ENCODE assay signal across 14 cellular contexts in genomic region chr3:184635774-184636173, GRCh38.
DNase-seq lines count a peak whose midpoint lies in the region; TF ChIP-seq lines count a peak whose summit lies in the region.
"Had no signal": no experiment of that assay in that cellular context is flagged by ENCODE, and none has a peak within 500 bp of the region (broad histone marks: within the 10 kb centered on the region; RNA-seq: fewer than 3 reads in every experiment).

No MANE protein-coding gene starts in this region.

- H3K4me3 ChIP-seq in SK-N-MC (no peak overlapping the region), neural progenitor cell (no peak overlapping the region), ovary (no peak overlapping the region)
- H3K4me3 ChIP-seq: transverse colon had no signal

- peaks cover 52% of the 10 kb centered on the region for H3F3A ChIP-seq in neural progenitor cell (ENCODE audit: low read depth)

- no peak for TF ChIP-seq POLR2A in ovary (IDR thresholded peaks at IDR 0.05)

- no peaks in the 10 kb centered on the region for H3K36me3 Mint-ChIP-seq in activated CD4-positive, alpha-beta memory T cell treated with anti-CD3 and anti-CD28 coated beads for 36 hours
- H3K36me3 Mint-ChIP-seq in activated CD4-positive, alpha-beta memory T cell treated with anti-CD3 and anti-CD28 coated beads, Interleukin-2, amount 10 ng/mL, durations not matched to agents 7 days and 5 days (ENCODE audit: low read depth), result no peaks in the 10 kb centered on the region
- H3K36me3 Mint-ChIP-seq in chondrocyte (ENCODE audit: low read depth) (no peaks in the 10 kb centered on the region), neural progenitor cell (no peaks in the 10 kb centered on the region)
- H3K36me3 Mint-ChIP-seq: CD4-positive, CD25-positive, alpha-beta regulatory T cell had no signal

- H3K27ac ChIP-seq in SK-N-MC, result peak overlapping the region; percentile 92
- H3K27ac ChIP-seq in neural progenitor cell, result no peak overlapping the region
- no peak overlapping the region for H3K27ac ChIP-seq in ovary
- H3K27ac ChIP-seq: transverse colon had no signal

- WGBS in ovary, 3 donors, result 73 to 82% (median 78%) methylated on average over 13 of the region's 13 CpGs

- H4K20me1 ChIP-seq in neural progenitor cell (ENCODE audit: low read depth), result no peaks in the 10 kb centered on the region

- no peak for DNase-seq in activated CD4-positive, alpha-beta memory T cell treated with anti-CD3 and anti-CD28 coated beads for 36 hours
- DNase-seq in activated CD4-positive, alpha-beta memory T cell treated with anti-CD3 and anti-CD28 coated beads, Interleukin-2, amount 10 ng/mL, durations not matched to agents 7 days and 5 days, result no peak
- DNase-seq in SK-N-MC (ENCODE audit: low read depth, low spot score), result no peak
- no peak for DNase-seq in chondrocyte (ENCODE audit: low spot score)
- DNase-seq in neural progenitor cell (ENCODE audit: low spot score), result no peak
- no peak for DNase-seq in DMS79 (lab: John Stamatoyannopoulos, UW)
- DNase-seq in iPS-NIHi11 (ENCODE audit: low spot score), result no peak
- DNase-seq in ovary, result no peak
- DNase-seq: CD4-positive, CD25-positive, alpha-beta regulatory T cell; endodermal cell; Kasumi-1; NCI-H526 treated with DMSO at 0.1 percent for 48 hours; transverse colon had no signal

- peak overlapping the region; percentile 13 for H3K27ac Mint-ChIP-seq in activated CD4-positive, alpha-beta memory T cell treated with anti-CD3 and anti-CD28 coated beads for 36 hours
- H3K27ac Mint-ChIP-seq in activated CD4-positive, alpha-beta memory T cell treated with anti-CD3 and anti-CD28 coated beads, Interleukin-2, amount 10 ng/mL, durations not matched to agents 7 days and 5 days, result no peak overlapping the region
- H3K27ac Mint-ChIP-seq in chondrocyte (ENCODE audit: unreplicated experiment) (peak overlapping the region; percentile 19), neural progenitor cell (peak overlapping the region; percentile 54)
- H3K27ac Mint-ChIP-seq: activated T-cell treated with anti-CD3 and anti-CD28 coated beads, Interleukin-2, amount 50 U/mL, for 72 hours; CD4-positive, CD25-positive, alpha-beta regulatory T cell; endodermal cell had no signal

- H3K9ac ChIP-seq in SK-N-MC (ENCODE audit: insufficient read length) (peak overlapping the region; percentile 61), neural progenitor cell (no peak overlapping the region)

- POLR2A ChIA-PET in activated CD4-positive, alpha-beta memory T cell treated with anti-CD3 and anti-CD28 coated beads for 36 hours (lab: Charles Lee), result no interaction called here
- POLR2A ChIA-PET in activated CD4-positive, alpha-beta memory T cell treated with anti-CD3 and anti-CD28 coated beads, Interleukin-2, amount 10 ng/mL, durations not matched to agents 7 days and 5 days (lab: Charles Lee), result no interaction called here

- TF ChIP-seq CTCF in chondrocyte (IDR thresholded peaks at IDR 0.05) (no peak), neural progenitor cell (IDR thresholded peaks at IDR 0.05) (no peak), ovary (IDR thresholded peaks at IDR 0.05) (no peak)

- H3K27me3 Mint-ChIP-seq in activated CD4-positive, alpha-beta memory T cell treated with anti-CD3 and anti-CD28 coated beads for 36 hours, result no peaks in the 10 kb centered on the region
- peaks cover 6% of the 10 kb centered on the region for H3K27me3 Mint-ChIP-seq in activated CD4-positive, alpha-beta memory T cell treated with anti-CD3 and anti-CD28 coated beads, Interleukin-2, amount 10 ng/mL, durations not matched to agents 7 days and 5 days
- H3K27me3 Mint-ChIP-seq in chondrocyte (ENCODE audit: low read depth), result peaks cover 4% of the 10 kb centered on the region
- peaks cover 16% of the 10 kb centered on the region for H3K27me3 Mint-ChIP-seq in neural progenitor cell (ENCODE audit: insufficient read depth, low read depth)
- H3K27me3 Mint-ChIP-seq: CD4-positive, CD25-positive, alpha-beta regulatory T cell had no signal

- peak overlapping the region; percentile 91 for H2AFZ ChIP-seq in neural progenitor cell (replicated peaks)

- H3K36me3 ChIP-seq in SK-N-MC (ENCODE audit: insufficient read depth, low read length) (no peaks in the 10 kb centered on the region), neural progenitor cell (no peaks in the 10 kb centered on the region), ovary (no peaks in the 10 kb centered on the region)
- H3K36me3 ChIP-seq: transverse colon had no signal

- intact Hi-C loops in activated CD4-positive, alpha-beta memory T cell treated with anti-CD3 and anti-CD28 coated beads for 36 hours (cut with micrococcal nuclease), result loop anchor here (2.0 kb wide), 2 partner anchors 27 to 77 kb away; partner anchors contain the start of gene MAGEF1
- intact Hi-C loops in ovary (cut with DNase I), result no loop called here

- H3K4me2 ChIP-seq in neural progenitor cell, result peak overlapping the region; percentile 40

- no peaks in the 10 kb centered on the region for H3K27me3 ChIP-seq in neural progenitor cell
- no peaks in the 10 kb centered on the region for H3K27me3 ChIP-seq in ovary
- H3K27me3 ChIP-seq: transverse colon had no signal

- H3K79me2 ChIP-seq in neural progenitor cell (ENCODE audit: low read depth), result no peaks in the 10 kb centered on the region

- no peak overlapping the region for H3K4me3 Mint-ChIP-seq in activated CD4-positive, alpha-beta memory T cell treated with anti-CD3 and anti-CD28 coated beads for 36 hours
- no peak overlapping the region for H3K4me3 Mint-ChIP-seq in activated CD4-positive, alpha-beta memory T cell treated with anti-CD3 and anti-CD28 coated beads, Interleukin-2, amount 10 ng/mL, durations not matched to agents 7 days and 5 days
- H3K4me3 Mint-ChIP-seq in chondrocyte (ENCODE audit: unreplicated experiment), result no peak overlapping the region
- H3K4me3 Mint-ChIP-seq in neural progenitor cell, result peak overlapping the region; percentile 10
- H3K4me3 Mint-ChIP-seq: CD4-positive, CD25-positive, alpha-beta regulatory T cell; endodermal cell had no signal

- H3K9me3 Mint-ChIP-seq in activated CD4-positive, alpha-beta memory T cell treated with anti-CD3 and anti-CD28 coated beads for 36 hours, result no peaks in the 10 kb centered on the region
- H3K9me3 Mint-ChIP-seq in activated CD4-positive, alpha-beta memory T cell treated with anti-CD3 and anti-CD28 coated beads, Interleukin-2, amount 10 ng/mL, durations not matched to agents 7 days and 5 days, result no peaks in the 10 kb centered on the region
- H3K9me3 Mint-ChIP-seq in chondrocyte (ENCODE audit: low read depth) (no peaks in the 10 kb centered on the region), neural progenitor cell (peaks cover 2% of the 10 kb centered on the region)
- H3K9me3 Mint-ChIP-seq: CD4-positive, CD25-positive, alpha-beta regulatory T cell; endodermal cell had no signal

- no peak for TF ChIP-seq EP300 in ovary (IDR thresholded peaks at IDR 0.05)

- H3K4me1 Mint-ChIP-seq in activated CD4-positive, alpha-beta memory T cell treated with anti-CD3 and anti-CD28 coated beads for 36 hours (ENCODE audit: low read depth), result peaks cover 3% of the 10 kb centered on the region
- peaks cover 4% of the 10 kb centered on the region for H3K4me1 Mint-ChIP-seq in activated CD4-positive, alpha-beta memory T cell treated with anti-CD3 and anti-CD28 coated beads, Interleukin-2, amount 10 ng/mL, durations not matched to agents 7 days and 5 days
- H3K4me1 Mint-ChIP-seq in chondrocyte (ENCODE audit: low read depth), result peaks cover 2% of the 10 kb centered on the region
- peaks cover 43% of the 10 kb centered on the region for H3K4me1 Mint-ChIP-seq in neural progenitor cell

- H3K9me3 ChIP-seq in SK-N-MC (ENCODE audit: low read depth, low read length), result no peaks in the 10 kb centered on the region
- no peaks in the 10 kb centered on the region for H3K9me3 ChIP-seq in neural progenitor cell (ENCODE audit: low read depth)
- H3K9me3 ChIP-seq in ovary, result no peaks in the 10 kb centered on the region
- H3K9me3 ChIP-seq: transverse colon had no signal

- CTCF ChIA-PET in activated CD4-positive, alpha-beta memory T cell treated with anti-CD3 and anti-CD28 coated beads for 36 hours (lab: Charles Lee), result no interaction called here
- CTCF ChIA-PET in activated CD4-positive, alpha-beta memory T cell treated with anti-CD3 and anti-CD28 coated beads, Interleukin-2, amount 10 ng/mL, durations not matched to agents 7 days and 5 days (lab: Charles Lee), result interaction anchor here (2.2 kb wide), 1 partner anchor 75 kb away, joined by 10 read pairs; the partner anchor contains the start of gene EPHB3

- H3K4me1 ChIP-seq in neural progenitor cell, result peaks cover 54% of the 10 kb centered on the region
- H3K4me1 ChIP-seq in ovary (ENCODE audit: insufficient read depth), result no peaks in the 10 kb centered on the region
